Comparison of ENCODE assay signal across 8 cellular contexts in the genomic region with DNA sequence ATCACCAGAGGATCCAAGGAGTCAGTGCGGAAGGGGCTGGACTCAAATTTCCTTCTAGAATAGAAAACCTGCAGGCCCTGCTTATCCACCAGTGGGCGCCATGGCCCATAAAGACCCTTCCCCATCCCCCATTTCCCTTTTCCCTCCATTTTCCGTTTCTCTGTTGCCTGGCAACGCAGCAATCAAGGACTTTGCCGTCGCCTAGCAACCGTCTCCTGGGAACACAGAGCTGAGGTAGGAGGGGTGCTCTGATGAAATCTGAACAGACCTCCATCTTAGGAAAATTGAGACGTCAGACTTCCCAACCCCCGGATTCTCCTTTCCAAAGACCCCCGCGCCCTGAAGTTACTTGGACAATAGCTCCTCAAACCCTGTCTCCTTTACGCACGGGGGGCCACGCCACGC. TPM values are rescaled to one million over a fixed set of nuclear protein-coding genes. Genes with fewer than 3 reads are reported as not detected.
A peak's percentile ranks its signal among the peaks of the same experiment; 100 is the strongest.
DNase-seq lines count a peak whose midpoint lies in the region; ATAC-seq and TF ChIP-seq lines count a peak whose summit lies in the region.

No MANE protein-coding gene starts in this region.

- TF ChIP-seq CTCF in NB4 (IDR thresholded peaks at IDR 0.05; ENCODE audit: low read depth, low read length) = peak; percentile 50
- peak; percentile 55 for TF ChIP-seq CTCF in kidney epithelial cell (IDR thresholded peaks at IDR 0.05; ENCODE audit: insufficient read depth, low read length, poor library complexity, severe bottlenecking)

- no peak for TF ChIP-seq POLR2A in NB4 (IDR thresholded peaks at IDR 0.05; ENCODE audit: extremely low read depth, insufficient read length)

- H3K4me3 Mint-ChIP-seq in stimulated activated effector memory CD8-positive, alpha-beta T cell treated with anti-CD3 and anti-CD28 coated beads, Interleukin-12 subunit alpha, Interleukin-12 subunit beta, amount 100 ng/mL, for 72 hours = peak overlapping the region; percentile 77

- H3K36me3 Mint-ChIP-seq in stimulated activated effector memory CD8-positive, alpha-beta T cell treated with anti-CD3 and anti-CD28 coated beads, Interleukin-12 subunit alpha, Interleukin-12 subunit beta, amount 100 ng/mL, for 72 hours = peaks cover 27% of the 10 kb centered on the region

- peak; percentile 50 to 52 for DNase-seq in stimulated activated CD4-positive, alpha-beta T cell treated with anti-CD3 and anti-CD28 coated beads, Interleukin-4, amount 100 ng/mL, for 48 hours (ENCODE audit: low read depth in 2 of 2)
- no peak for DNase-seq in stimulated activated CD4-positive, alpha-beta T cell treated with anti-CD3 and anti-CD28 coated beads, Interleukin-12 subunit alpha, Interleukin-12 subunit beta, amount 100 ng/mL, for 4 hours
- DNase-seq in NB4 (ENCODE audit: low read depth) (peak; percentile 78), SJCRH30 (peak; percentile 83 to 84), cerebellum (ENCODE audit: low spot score) (peak; percentile 71), kidney epithelial cell (ENCODE audit: low read depth) (no peak)
- no peak for DNase-seq in stimulated activated effector memory CD8-positive, alpha-beta T cell treated with anti-CD3 and anti-CD28 coated beads, Interleukin-12 subunit alpha, Interleukin-12 subunit beta, amount 100 ng/mL, for 72 hours (ENCODE audit: low spot score in 2 of 2)

- H3K4me1 Mint-ChIP-seq in stimulated activated effector memory CD8-positive, alpha-beta T cell treated with anti-CD3 and anti-CD28 coated beads, Interleukin-12 subunit alpha, Interleukin-12 subunit beta, amount 100 ng/mL, for 72 hours = peaks cover 43% of the 10 kb centered on the region

- peaks cover 26% of the 10 kb centered on the region for H3K4me1 ChIP-seq in SJCRH30

- H3K9me3 Mint-ChIP-seq in stimulated activated effector memory CD8-positive, alpha-beta T cell treated with anti-CD3 and anti-CD28 coated beads, Interleukin-12 subunit alpha, Interleukin-12 subunit beta, amount 100 ng/mL, for 72 hours = no peaks in the 10 kb centered on the region

- H3K27ac Mint-ChIP-seq in stimulated activated effector memory CD8-positive, alpha-beta T cell treated with anti-CD3 and anti-CD28 coated beads, Interleukin-12 subunit alpha, Interleukin-12 subunit beta, amount 100 ng/mL, for 72 hours = peak overlapping the region; percentile 90

- no peaks in the 10 kb centered on the region for H3K9me3 ChIP-seq in SJCRH30 (replicated peaks)

- H3K27ac ChIP-seq in SJCRH30 = peak overlapping the region; percentile 12

- no peaks in the 10 kb centered on the region for H3K36me3 ChIP-seq in SJCRH30
- H3K36me3 ChIP-seq in kidney epithelial cell (ENCODE audit: control insufficient read depth, insufficient read depth, low read length) = no peaks in the 10 kb centered on the region

- H3K4me3 ChIP-seq in NB4 (ENCODE audit: low read depth, low read length) (no peak overlapping the region), SJCRH30 (peak overlapping the region; percentile 44), kidney epithelial cell (ENCODE audit: low read depth, low read length) (peak overlapping the region; percentile 25)

- H3K27me3 ChIP-seq in SJCRH30 (no peaks in the 10 kb centered on the region), kidney epithelial cell (ENCODE audit: control insufficient read depth, insufficient read depth, low read length) (no peaks in the 10 kb centered on the region)

- peak; percentile 1 for ATAC-seq in stimulated activated effector memory CD8-positive, alpha-beta T cell treated with anti-CD3 and anti-CD28 coated beads, Interleukin-12 subunit alpha, Interleukin-12 subunit beta, amount 100 ng/mL, for 72 hours
- ATAC-seq in GM21825 (IDR thresholded peaks at IDR 0.05; ENCODE audit: unreplicated experiment) = no peak

RNA-seq across cellular contexts. Expression of a gene that starts 5.7 kb away (rescaled TPM):
- total RNA-seq in SJCRH30 (2014; rRNA removed; shearing (Covaris generic)) = 1.9 and 3.9 TPM in 2 replicates
- 77.9 TPM for total RNA-seq in cerebellum
- 6.1 and 12.9 TPM in 2 replicates for total RNA-seq in kidney epithelial cell

RNA-seq across cellular contexts. Expression of a gene that starts 5.8 kb away (rescaled TPM):
- total RNA-seq in SJCRH30 (2014; rRNA removed; shearing (Covaris generic)) = 44.6 and 64.2 TPM in 2 replicates
- total RNA-seq in cerebellum = 100 TPM
- total RNA-seq in kidney epithelial cell = 219 and 344 TPM in 2 replicates

RNA-seq across cellular contexts. Expression of a gene that starts 20.4 kb away (rescaled TPM):
- total RNA-seq in SJCRH30 (2014; rRNA removed; shearing (Covaris generic)) = 33.4 and 39.0 TPM in 2 replicates
- total RNA-seq in cerebellum (52.5 TPM), kidney epithelial cell (57.1 and 69.8 TPM in 2 replicates)

RNA-seq across cellular contexts. Expression of a gene that starts 25.4 kb away (rescaled TPM):
- 28.7 and 30.9 TPM in 2 replicates for total RNA-seq in SJCRH30 (2014; rRNA removed; shearing (Covaris generic))
- total RNA-seq in cerebellum (20.5 TPM), kidney epithelial cell (41.3 and 53.3 TPM in 2 replicates)

RNA-seq across cellular contexts. Expression of a gene that starts 28.4 kb away (rescaled TPM):
- total RNA-seq in SJCRH30 (2014; rRNA removed; shearing (Covaris generic)) = 139 and 141 TPM in 2 replicates
- total RNA-seq in cerebellum = 102 TPM
- 277 and 595 TPM in 2 replicates for total RNA-seq in kidney epithelial cell

Comparison
In these comparisons a context has a peak if more than half of its experiments do, and no peak if none do; other contexts are left out.
1. DNase-seq: peak in stimulated activated CD4-positive, alpha-beta T cell treated with anti-CD3 and anti-CD28 coated beads, Interleukin-4, amount 100 ng/mL, for 48 hours (2 of 2), NB4 (single experiment), SJCRH30 (2 of 2) and cerebellum (single experiment); none in stimulated activated CD4-positive, alpha-beta T cell treated with anti-CD3 and anti-CD28 coated beads, Interleukin-12 subunit alpha, Interleukin-12 subunit beta, amount 100 ng/mL, for 4 hours (single experiment), kidney epithelial cell (single experiment) and stimulated activated effector memory CD8-positive, alpha-beta T cell treated with anti-CD3 and anti-CD28 coated beads, Interleukin-12 subunit alpha, Interleukin-12 subunit beta, amount 100 ng/mL, for 72 hours (0 of 2).